Comparison of ENCODE assay signal across 13 cellular contexts in genomic region chr2:106282816-106283215, GRCh38.
"Had no signal": no experiment of that assay in that cellular context is flagged by ENCODE, and none has a peak within 500 bp of the region (broad histone marks: within the 10 kb centered on the region; RNA-seq: fewer than 3 reads in every experiment).

No MANE protein-coding gene starts in this region.

- DNase-seq: activated CD4-positive, alpha-beta memory T cell treated with anti-CD3 and anti-CD28 coated beads, Interleukin-2, amount 10 ng/mL, durations not matched to agents 7 days and 5 days; activated CD8-positive, alpha-beta memory T cell treated with anti-CD3 and anti-CD28 coated beads, Interleukin-2, amount 50 U/mL, for 4 hours; activated gamma-delta T cell treated with Interleukin-2 at 50 U/mL for 16 hours; activated naive CD8-positive, alpha-beta T cell treated with anti-CD3 and anti-CD28 coated beads, Interleukin-2, amount 10 ng/mL, durations not matched to agents 7 days and 5 days; activated T-cell treated with anti-CD3 and anti-CD28 coated beads, Interleukin-2, amount 50 U/mL, for 72 hours; aorta; foreskin keratinocyte; left cardiac atrium; mammary epithelial cell; natural killer cell; stimulated activated CD4-positive, alpha-beta T cell treated with anti-CD3 and anti-CD28 coated beads, Interleukin-2, amount 100 ng/mL, for 48 hours; stimulated activated naive CD8-positive, alpha-beta T cell treated with anti-CD3 and anti-CD28 coated beads, Interleukin-15, Interleukin-2, amounts not matched to agents 100 U/mL and 50 U/mL, for 24 hours; T-helper 9 cell had no signal

- H3K27ac ChIP-seq: foreskin keratinocyte had no signal

- ATAC-seq: activated T-cell treated with anti-CD3 and anti-CD28 coated beads, Interleukin-2, amount 50 U/mL, for 72 hours; foreskin keratinocyte; left cardiac atrium; natural killer cell; stimulated activated naive CD8-positive, alpha-beta T cell treated with anti-CD3 and anti-CD28 coated beads, Interleukin-15, Interleukin-2, amounts not matched to agents 100 U/mL and 50 U/mL, for 24 hours had no signal

- H3K4me1 ChIP-seq: foreskin keratinocyte had no signal

- H3K27me3 ChIP-seq: foreskin keratinocyte had no signal
